In genomic region chr16:70173916-70174315, GRCh38 we compare ENCODE assay signal across 8 cellular contexts. TPM values are rescaled to one million over a fixed set of nuclear protein-coding genes. Genes with fewer than 3 reads are reported as not detected.
"Had no signal": no experiment of that assay in that cellular context is flagged by ENCODE, and none has a peak within 500 bp of the region (broad histone marks: within the 10 kb centered on the region; RNA-seq: fewer than 3 reads in every experiment).

No MANE protein-coding gene starts in this region.

RNA-seq across cellular contexts. Expression of gene CLEC18C, which starts 0.3 kb away (rescaled TPM):
- total RNA-seq: chondrocyte, gastroesophageal sphincter, hepatocyte, mesothelial cell of epicardium, osteocyte, suprapubic skin had no signal
- polyA plus RNA-seq: hepatocyte; naive thymus-derived CD4-positive, alpha-beta T cell; right cardiac atrium had no signal
